Comparison of ENCODE assay signal across 8 cellular contexts in the genomic region with DNA sequence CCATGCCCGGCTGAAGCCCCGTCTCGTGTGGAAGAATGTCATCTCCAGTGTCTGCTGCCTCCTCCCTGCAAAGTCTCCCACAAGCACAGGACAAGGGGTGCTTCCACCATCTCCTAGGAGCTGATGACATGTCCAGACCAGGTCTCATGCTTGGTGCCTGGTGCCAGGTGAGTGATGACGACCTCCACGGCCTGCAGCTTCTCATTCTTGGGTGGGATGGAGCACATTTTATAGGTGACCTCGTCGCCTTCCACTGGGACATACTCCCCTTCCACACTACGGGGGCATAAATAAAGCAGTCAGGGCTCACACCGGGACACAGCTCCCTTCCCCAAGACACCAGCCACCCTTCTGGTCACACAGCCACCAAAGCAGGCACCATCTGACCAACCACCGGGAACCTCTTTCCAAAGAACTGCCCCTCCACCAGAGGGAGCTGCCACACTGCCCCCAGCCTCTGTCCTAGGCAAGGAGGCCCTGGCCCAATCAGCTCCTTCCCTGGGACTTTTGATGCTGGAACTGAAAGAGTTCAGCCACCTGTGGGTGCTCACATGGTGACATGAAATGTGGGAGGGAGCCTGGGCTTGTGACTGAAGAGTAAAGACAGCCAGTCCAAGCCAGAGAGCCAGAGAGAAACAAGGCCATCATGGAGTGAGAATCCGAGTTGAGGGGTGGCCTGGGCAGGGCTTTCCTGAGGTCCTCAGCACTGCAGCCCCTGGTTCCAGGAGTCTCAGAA. TPM values are rescaled to one million over a fixed set of nuclear protein-coding genes. Genes with fewer than 3 reads are reported as not detected.
A peak's percentile ranks its signal among the peaks of the same experiment; 100 is the strongest.
DNase-seq lines count a peak whose midpoint lies in the region; ATAC-seq and TF ChIP-seq lines count a peak whose summit lies in the region.

No MANE protein-coding gene starts in this region.

- H3K27me3 ChIP-seq in right lobe of liver, result no peaks in the 10 kb centered on the region
- H3K27me3 ChIP-seq in CD8-positive, alpha-beta memory T cell (ENCODE audit: insufficient read depth, low read length, poor library complexity, severe bottlenecking), result no peaks in the 10 kb centered on the region

- H3K36me3 ChIP-seq in right lobe of liver, result peaks cover 0 to 21% (median 10%) of the 10 kb centered on the region in 4 donors
- no peaks in the 10 kb centered on the region for H3K36me3 ChIP-seq in CD8-positive, alpha-beta memory T cell (ENCODE audit: insufficient read depth, low read length)

- H3K27ac ChIP-seq in right lobe of liver, result no peak overlapping the region
- no peak overlapping the region for H3K27ac ChIP-seq in CD8-positive, alpha-beta memory T cell (ENCODE audit: low read depth, low read length)

- peak overlapping the region; percentile 43 for H3K27ac Mint-ChIP-seq in activated T-helper 1 cell treated with anti-CD3 and anti-CD28 coated beads, Interleukin-12 subunit alpha, Interleukin-12 subunit beta, Interleukin-2, Interleukin-4 antibody, amounts not matched to agents 30 ng/mL and 10 ng/mL and 1 ng/mL, durations not matched to agents 14 hours and 24 hours and 36 hours
- H3K27ac Mint-ChIP-seq in CD8-positive, alpha-beta memory T cell, result peak overlapping the region in 3 of 8 donors; percentile 65 to 75 (median 72)

- no peak overlapping the region for H3K4me3 Mint-ChIP-seq in activated T-helper 1 cell treated with anti-CD3 and anti-CD28 coated beads, Interleukin-12 subunit alpha, Interleukin-12 subunit beta, Interleukin-2, Interleukin-4 antibody, amounts not matched to agents 30 ng/mL and 10 ng/mL and 1 ng/mL, durations not matched to agents 14 hours and 24 hours and 36 hours
- H3K4me3 Mint-ChIP-seq in CD8-positive, alpha-beta memory T cell, result peak overlapping the region in 1 of 7 donors; percentile 26

- H3K9me3 ChIP-seq in right lobe of liver, result no peaks in the 10 kb centered on the region
- no peaks in the 10 kb centered on the region for H3K9me3 ChIP-seq in CD8-positive, alpha-beta memory T cell (ENCODE audit: low read length)

- intact Hi-C loops in activated T-helper 1 cell treated with anti-CD3 and anti-CD28 coated beads, Interleukin-12 subunit alpha, Interleukin-12 subunit beta, Interleukin-2, Interleukin-4 antibody, amounts not matched to agents 30 ng/mL and 10 ng/mL and 1 ng/mL, durations not matched to agents 14 hours and 24 hours and 36 hours (cut with micrococcal nuclease), result no loop called here
- intact Hi-C loops in right lobe of liver (cut with DNase I), result no loop called here

- no peak overlapping the region for H3K4me3 ChIP-seq in right lobe of liver
- H3K4me3 ChIP-seq in CD8-positive, alpha-beta memory T cell (ENCODE audit: low read length), result no peak overlapping the region

- DNase-seq in AG09319 (ENCODE audit: extremely low read depth, low read depth) (no peak), right lobe of liver (no peak), NCI-H1930 (lab: John Stamatoyannopoulos, UW) (no peak), CD1c-positive myeloid dendritic cell (ENCODE audit: extremely low spot score) (no peak)
- DNase-seq in activated T-helper 1 cell treated with anti-CD3 and anti-CD28 coated beads, Interleukin-12 subunit alpha, Interleukin-12 subunit beta, Interleukin-2, Interleukin-4 antibody, amounts not matched to agents 30 ng/mL and 10 ng/mL and 1 ng/mL, durations not matched to agents 14 hours and 24 hours and 36 hours (ENCODE audit: low spot score), result no peak
- DNase-seq in CD8-positive, alpha-beta memory T cell, result no peak

- ATAC-seq in right lobe of liver (peak in 2 of 4 donors; percentile 2 to 5), GM21360 (IDR thresholded peaks at IDR 0.05; ENCODE audit: unreplicated experiment) (no peak)

- H3K36me3 Mint-ChIP-seq in activated T-helper 1 cell treated with anti-CD3 and anti-CD28 coated beads, Interleukin-12 subunit alpha, Interleukin-12 subunit beta, Interleukin-2, Interleukin-4 antibody, amounts not matched to agents 30 ng/mL and 10 ng/mL and 1 ng/mL, durations not matched to agents 14 hours and 24 hours and 36 hours (ENCODE audit: low read depth), result peaks cover 35% of the 10 kb centered on the region
- peaks cover 0 to 72% (median 7%) of the 10 kb centered on the region in 3 donors for H3K36me3 Mint-ChIP-seq in CD8-positive, alpha-beta memory T cell

- TF ChIP-seq POLR2A in right lobe of liver (IDR thresholded peaks at IDR 0.05), result no peak

- 89% methylated on average over 4 of the region's 11 CpGs for WGBS in right lobe of liver (ENCODE audit: insufficient coverage, low coverage, low lambda C conversion rate, missing lambda C conversion rate)

- H3K9me3 Mint-ChIP-seq in activated T-helper 1 cell treated with anti-CD3 and anti-CD28 coated beads, Interleukin-12 subunit alpha, Interleukin-12 subunit beta, Interleukin-2, Interleukin-4 antibody, amounts not matched to agents 30 ng/mL and 10 ng/mL and 1 ng/mL, durations not matched to agents 14 hours and 24 hours and 36 hours, result no peaks in the 10 kb centered on the region
- no peaks in the 10 kb centered on the region for H3K9me3 Mint-ChIP-seq in CD8-positive, alpha-beta memory T cell

- H3K4me1 ChIP-seq in right lobe of liver, result peaks cover 0 to 30% (median 12%) of the 10 kb centered on the region in 4 donors
- no peaks in the 10 kb centered on the region for H3K4me1 ChIP-seq in CD8-positive, alpha-beta memory T cell (ENCODE audit: insufficient read depth, low read length)

- POLR2A ChIA-PET in CD8-positive, alpha-beta memory T cell (lab: Charles Lee), result interaction anchor here (0.9 kb wide), 1 partner anchor 14 kb away, joined by 4 read pairs; a partner anchor contains a TSS

- CTCF ChIA-PET in CD8-positive, alpha-beta memory T cell (lab: Charles Lee), result interaction anchor here (1.4 to 1.7 kb wide), 3 partner anchors 14 to 25 kb away, joined by 3 to 6 read pairs (median 5); a partner anchor contains a TSS

- H3K27me3 Mint-ChIP-seq in activated T-helper 1 cell treated with anti-CD3 and anti-CD28 coated beads, Interleukin-12 subunit alpha, Interleukin-12 subunit beta, Interleukin-2, Interleukin-4 antibody, amounts not matched to agents 30 ng/mL and 10 ng/mL and 1 ng/mL, durations not matched to agents 14 hours and 24 hours and 36 hours (ENCODE audit: insufficient read depth), result no peaks in the 10 kb centered on the region
- peaks cover 0 to 1% of the 10 kb centered on the region in 2 donors for H3K27me3 Mint-ChIP-seq in CD8-positive, alpha-beta memory T cell

- TF ChIP-seq CTCF in AG09319 (IDR thresholded peaks at IDR 0.05; ENCODE audit: low read depth, low read length), result 0 out of 2 replicates have a peak, but pooled peaks have one; percentile 1
- peak; percentile 10; the same call in 1 of the 2 replicates for TF ChIP-seq CTCF in GM12874 (IDR thresholded peaks at IDR 0.05; ENCODE audit: insufficient read depth, low read depth, low read length)
- peak; percentile 16 to 38 (median 28) for TF ChIP-seq CTCF in right lobe of liver (IDR thresholded peaks at IDR 0.05)

- H3K4me1 Mint-ChIP-seq in activated T-helper 1 cell treated with anti-CD3 and anti-CD28 coated beads, Interleukin-12 subunit alpha, Interleukin-12 subunit beta, Interleukin-2, Interleukin-4 antibody, amounts not matched to agents 30 ng/mL and 10 ng/mL and 1 ng/mL, durations not matched to agents 14 hours and 24 hours and 36 hours (ENCODE audit: low read depth), result peaks cover 23% of the 10 kb centered on the region
- H3K4me1 Mint-ChIP-seq in CD8-positive, alpha-beta memory T cell, result peaks cover 20 to 48% (median 33%) of the 10 kb centered on the region in 3 donors

RNA-seq across cellular contexts. Expression of a gene that starts 13.6 kb away (rescaled TPM):
- total RNA-seq in activated T-helper 1 cell treated with anti-CD3 and anti-CD28 coated beads, Interleukin-12 subunit alpha, Interleukin-12 subunit beta, Interleukin-2, Interleukin-4 antibody, amounts not matched to agents 30 ng/mL and 10 ng/mL and 1 ng/mL, durations not matched to agents 14 hours and 24 hours and 36 hours, result 79.4 and 80.5 TPM in 2 replicates
- total RNA-seq in right lobe of liver, result 100 to 1,000 TPM in 1 of 6 experiments, 10 to 100 TPM in 5; 61.5 to 132 (median 73.1) TPM
- total RNA-seq in CD8-positive, alpha-beta memory T cell, result 10 to 100 TPM; 52.6 to 57.8 TPM
- 58.5 TPM for polyA plus RNA-seq in CD8-positive, alpha-beta memory T cell

RNA-seq across cellular contexts. Expression of a gene that starts 26.9 kb away (rescaled TPM):
- not detected in 2 replicates for total RNA-seq in activated T-helper 1 cell treated with anti-CD3 and anti-CD28 coated beads, Interleukin-12 subunit alpha, Interleukin-12 subunit beta, Interleukin-2, Interleukin-4 antibody, amounts not matched to agents 30 ng/mL and 10 ng/mL and 1 ng/mL, durations not matched to agents 14 hours and 24 hours and 36 hours
- not detected for total RNA-seq in right lobe of liver
- not detected for total RNA-seq in CD8-positive, alpha-beta memory T cell
- not detected for polyA plus RNA-seq in CD8-positive, alpha-beta memory T cell

RNA-seq across cellular contexts. Expression of a gene that starts 57.6 kb away (rescaled TPM):
- 82.9 and 88.7 TPM in 2 replicates for total RNA-seq in activated T-helper 1 cell treated with anti-CD3 and anti-CD28 coated beads, Interleukin-12 subunit alpha, Interleukin-12 subunit beta, Interleukin-2, Interleukin-4 antibody, amounts not matched to agents 30 ng/mL and 10 ng/mL and 1 ng/mL, durations not matched to agents 14 hours and 24 hours and 36 hours
- 10 to 100 TPM; 18.6 to 47.8 (median 39.0) TPM for total RNA-seq in right lobe of liver
- total RNA-seq in CD8-positive, alpha-beta memory T cell, result 10 to 100 TPM; 58.9 to 63.3 TPM
- 31.2 TPM for polyA plus RNA-seq in CD8-positive, alpha-beta memory T cell

RNA-seq across cellular contexts. Expression of a gene that starts 57.8 kb away (rescaled TPM):
- total RNA-seq in activated T-helper 1 cell treated with anti-CD3 and anti-CD28 coated beads, Interleukin-12 subunit alpha, Interleukin-12 subunit beta, Interleukin-2, Interleukin-4 antibody, amounts not matched to agents 30 ng/mL and 10 ng/mL and 1 ng/mL, durations not matched to agents 14 hours and 24 hours and 36 hours, result 16.9 and 19.0 TPM in 2 replicates
- 1 to 10 TPM; 5.0 to 9.4 (median 6.9) TPM for total RNA-seq in right lobe of liver
- 10 to 100 TPM; 15.6 to 16.4 TPM for total RNA-seq in CD8-positive, alpha-beta memory T cell
- polyA plus RNA-seq in CD8-positive, alpha-beta memory T cell, result 11.8 TPM
